Comparison of ENCODE assay signal across 1 cellular context in genomic region chr3:44077267-44077666, GRCh38.
TF ChIP-seq lines count a peak whose summit lies in the region.

No MANE protein-coding gene starts in this region.

TF ChIP-seq in GM12878, 131 proteins besides CTCF, POLR2A, EP300 and RAD21 (continued from another document):
- no peak for TF ChIP-seq RELB (IDR thresholded peaks at IDR 0.05; ENCODE audit: low read depth)
